15 cellular contexts compared by ENCODE assay signal in genomic region chr10:62850646-62851045, GRCh38. TPM values are rescaled to one million over a fixed set of nuclear protein-coding genes. Genes with fewer than 3 reads are reported as not detected.
DNase-seq lines count a peak whose midpoint lies in the region; ATAC-seq, FAIRE-seq and TF ChIP-seq lines count a peak whose summit lies in the region.
"Had no signal": no experiment of that assay in that cellular context is flagged by ENCODE, and none has a peak within 500 bp of the region (broad histone marks: within the 10 kb centered on the region; RNA-seq: fewer than 3 reads in every experiment).

No MANE protein-coding gene starts in this region.

- no peak for TF ChIP-seq POLR2A in GM12891 (IDR thresholded peaks at IDR 0.05; ENCODE audit: low read depth, low read length)

- peaks cover 19% of the 10 kb centered on the region for H3K36me3 Mint-ChIP-seq in natural killer cell
- peaks cover 13 to 21% of the 10 kb centered on the region in 2 donors for H3K36me3 Mint-ChIP-seq in activated T-cell treated with anti-CD3 and anti-CD28 coated beads, Interleukin-2, amount 50 U/mL, for 72 hours (ENCODE audit: insufficient read depth in 2 of 2)

- peak overlapping the region; percentile 45 for H3K4me3 Mint-ChIP-seq in natural killer cell
- no peak overlapping the region for H3K4me3 Mint-ChIP-seq in activated T-cell treated with anti-CD3 and anti-CD28 coated beads, Interleukin-2, amount 50 U/mL, for 72 hours
- H3K4me3 Mint-ChIP-seq: activated naive CD4-positive, alpha-beta T cell treated with anti-CD3 and anti-CD28 coated beads for 36 hours had no signal

- intact Hi-C loops in natural killer cell (cut with micrococcal nuclease), result loop anchor here (5.0 to 10.0 kb wide), 2 partner anchors 284 to 468 kb away; partner anchors contain the start of gene NRBF2

- DNase-seq in GM12891 (ENCODE audit: insufficient read length, low spot score), result no peak
- peak; percentile 11 for DNase-seq in OCI-M1 (lab: John Stamatoyannopoulos, UW)
- DNase-seq in natural killer cell, result no peak
- DNase-seq in activated T-cell treated with anti-CD3 and anti-CD28 coated beads, Interleukin-2, amount 50 U/mL, for 72 hours, result no peak
- DNase-seq: GDM1; islet precursor cell; lower lobe of right lung; NCI-H146; stimulated activated CD4-positive, alpha-beta T cell treated with anti-CD3 and anti-CD28 coated beads, Interleukin-2, amount 100 ng/mL, for 24 hours had no signal

- ATAC-seq in HG02759 (IDR thresholded peaks at IDR 0.05; ENCODE audit: unreplicated experiment) (peak; percentile 34), natural killer cell (no peak), GM21381 (IDR thresholded peaks at IDR 0.05; ENCODE audit: unreplicated experiment) (no peak), HG03442 (IDR thresholded peaks at IDR 0.05; ENCODE audit: unreplicated experiment) (no peak)
- ATAC-seq in activated T-cell treated with anti-CD3 and anti-CD28 coated beads, Interleukin-2, amount 50 U/mL, for 72 hours (replicated peaks in 1 of 2), result no peak
- ATAC-seq: lower lobe of right lung had no signal

- H3K9me3 Mint-ChIP-seq in natural killer cell, result no peaks in the 10 kb centered on the region
- H3K9me3 Mint-ChIP-seq in activated T-cell treated with anti-CD3 and anti-CD28 coated beads, Interleukin-2, amount 50 U/mL, for 72 hours, result peaks cover 4 to 12% of the 10 kb centered on the region in 2 donors

- peak; percentile 31 for FAIRE-seq in GM12891 (lab: Jason Lieb, UNC)
- FAIRE-seq: astrocyte, TTC549 had no signal

- no peak for TF ChIP-seq CTCF in natural killer cell (IDR thresholded peaks at IDR 0.05)

- peaks cover 47 to 48% of the 10 kb centered on the region in 2 donors for H3K4me1 Mint-ChIP-seq in natural killer cell
- peaks cover 52% of the 10 kb centered on the region for H3K4me1 Mint-ChIP-seq in activated T-cell treated with anti-CD3 and anti-CD28 coated beads, Interleukin-2, amount 50 U/mL, for 72 hours (ENCODE audit: low read depth)

- H3K27ac Mint-ChIP-seq in natural killer cell, result peak overlapping the region in 1 of 2 donors; percentile 35
- no peak overlapping the region for H3K27ac Mint-ChIP-seq in activated T-cell treated with anti-CD3 and anti-CD28 coated beads, Interleukin-2, amount 50 U/mL, for 72 hours
- H3K27ac Mint-ChIP-seq: activated naive CD4-positive, alpha-beta T cell treated with anti-CD3 and anti-CD28 coated beads for 36 hours had no signal

- no peaks in the 10 kb centered on the region for H3K27me3 Mint-ChIP-seq in natural killer cell (ENCODE audit: low read depth in 2 of 2)
- H3K27me3 Mint-ChIP-seq in activated T-cell treated with anti-CD3 and anti-CD28 coated beads, Interleukin-2, amount 50 U/mL, for 72 hours (ENCODE audit: low read depth), result peaks cover 7% of the 10 kb centered on the region

TF ChIP-seq in GM12891, 5 proteins besides CTCF, POLR2A, EP300 and RAD21:
- no peak for TF ChIP-seq POU2F2 (IDR thresholded peaks at IDR 0.05; ENCODE audit: low read depth, low read length)
- no peak for TF ChIP-seq TAF1 (IDR thresholded peaks at IDR 0.05; ENCODE audit: low read depth, low read length)
- no peak for TF ChIP-seq POLR2AphosphoS5 (IDR thresholded peaks at IDR 0.05; ENCODE audit: low read depth, low read length)
- no peak for TF ChIP-seq PAX5 (IDR thresholded peaks at IDR 0.05; ENCODE audit: insufficient read depth, low read length, severe bottlenecking)
- peak; percentile 41; the same call in 1 of the 2 replicates for TF ChIP-seq SPI1 (IDR thresholded peaks at IDR 0.05; ENCODE audit: low read depth, low read length)

RNA-seq across cellular contexts. Expression of gene EGR2, which starts 34.5 kb away (rescaled TPM):
- polyA plus RNA-seq in GM12891 (2012; ENCODE audit: low read depth, missing spikeins), result 54.7 TPM
- total RNA-seq in natural killer cell, result 10 to 100 TPM; 10.0 to 17.2 (median 12.8) TPM
- 10 to 100 TPM; 64.3 to 76.7 TPM for total RNA-seq in activated T-cell treated with anti-CD3 and anti-CD28 coated beads, Interleukin-2, amount 50 U/mL, for 72 hours

RNA-seq across cellular contexts. Expression of gene ADO, which starts 46.1 kb away (rescaled TPM):
- 18.6 TPM for polyA plus RNA-seq in GM12891 (2012; ENCODE audit: low read depth, missing spikeins)
- 10 to 100 TPM; 13.6 to 17.1 (median 15.6) TPM for total RNA-seq in natural killer cell
- 10 to 100 TPM; 26.3 to 33.4 TPM for total RNA-seq in activated T-cell treated with anti-CD3 and anti-CD28 coated beads, Interleukin-2, amount 50 U/mL, for 72 hours
